ENCODE assay signal across 9 cellular contexts in the genomic region with DNA sequence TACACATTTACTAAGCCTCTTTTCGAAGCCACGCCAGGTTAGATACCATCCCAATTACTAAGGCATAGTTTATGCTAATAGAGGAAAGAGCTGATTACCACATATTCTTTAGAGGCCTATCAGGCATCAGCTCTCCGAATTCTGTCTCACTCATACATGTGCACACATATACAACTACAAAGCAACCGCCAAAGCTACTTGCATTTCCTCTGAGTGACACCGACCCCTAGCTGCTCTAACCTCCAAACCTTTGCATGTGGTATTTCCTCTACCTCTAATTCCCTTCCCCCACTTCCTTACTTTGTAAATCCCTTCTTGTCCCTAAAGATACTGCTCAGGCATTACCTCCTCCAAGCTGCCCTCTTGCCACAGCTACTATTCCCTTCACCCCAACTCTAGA.
DNase-seq lines count a peak whose midpoint lies in the region; ATAC-seq, FAIRE-seq and TF ChIP-seq lines count a peak whose summit lies in the region.
"Had no signal": no experiment of that assay in that cellular context is flagged by ENCODE, and none has a peak within 500 bp of the region (broad histone marks: within the 10 kb centered on the region; RNA-seq: fewer than 3 reads in every experiment).

No MANE protein-coding gene starts in this region.

- no peak overlapping the region for H3K4me3 ChIP-seq in ovary

- peaks cover 2% of the 10 kb centered on the region for H3K4me1 ChIP-seq in ovary (ENCODE audit: insufficient read depth)

- H3K27ac ChIP-seq in ovary: no peak overlapping the region

- H3K4me3 Mint-ChIP-seq in neural crest cell: no peak overlapping the region

- DNase-seq in GM12892 (ENCODE audit: insufficient read length) (no peak), SIG-M5 (lab: John Stamatoyannopoulos, UW) (peak; percentile 57), astrocyte of the hippocampus (ENCODE audit: low read depth, low spot score) (peak; percentile 32), neural crest cell (ENCODE audit: low read depth, low spot score) (no peak), LoVo (ENCODE audit: low spot score) (no peak), ovary (no peak)
- DNase-seq: kidney had no signal

- peaks cover 27% of the 10 kb centered on the region for H3K4me1 Mint-ChIP-seq in neural crest cell

- intact Hi-C loops in ovary (cut with DNase I): no loop called here

- TF ChIP-seq CTCF in neural crest cell (conservative IDR thresholded peaks at IDR 0.05): no peak
- TF ChIP-seq CTCF in ovary (IDR thresholded peaks at IDR 0.05): no peak

- H3K27ac Mint-ChIP-seq in neural crest cell (ENCODE audit: unreplicated experiment): peak overlapping the region; percentile 27

- 51 to 67% (median 60%) methylated on average over 5 of the region's 5 CpGs for WGBS in ovary, 3 donors

- H3K9me3 ChIP-seq in ovary: no peaks in the 10 kb centered on the region

- no peaks in the 10 kb centered on the region for H3K36me3 ChIP-seq in ovary

- H3K27me3 ChIP-seq in ovary: no peaks in the 10 kb centered on the region

- peaks cover 10% of the 10 kb centered on the region for H3K36me3 Mint-ChIP-seq in neural crest cell (ENCODE audit: low read depth)

- TF ChIP-seq POLR2A in GM12892 (IDR thresholded peaks at IDR 0.05; ENCODE audit: low read depth, low read length) (no peak), ovary (IDR thresholded peaks at IDR 0.05) (no peak)

- peaks cover 15% of the 10 kb centered on the region for H3K9me3 Mint-ChIP-seq in neural crest cell

- FAIRE-seq in GM12892 (lab: Jason Lieb, UNC): peak; percentile 36
- FAIRE-seq: kidney had no signal

- TF ChIP-seq EP300 in ovary (IDR thresholded peaks at IDR 0.05): no peak

- no peaks in the 10 kb centered on the region for H3K27me3 Mint-ChIP-seq in neural crest cell (ENCODE audit: low read depth)

- no peak for ATAC-seq in GM21526 (IDR thresholded peaks at IDR 0.05; ENCODE audit: low FRiP score, unreplicated experiment)
- ATAC-seq in HG03196 (IDR thresholded peaks at IDR 0.05; ENCODE audit: unreplicated experiment): no peak

Comparison
In these comparisons a context has a peak if more than half of its experiments do, and no peak if none do; other contexts are left out.
1. DNase-seq: peak in SIG-M5 (single experiment) and astrocyte of the hippocampus (single experiment); none in GM12892 (single experiment), neural crest cell (single experiment), LoVo (single experiment) and ovary (0 of 5).